1 cellular context compared by ENCODE assay signal in genomic region chr19:35154535-35155406, GRCh38.
A peak's percentile ranks its signal among the peaks of the same experiment; 100 is the strongest.
TF ChIP-seq lines count a peak whose summit lies in the region.

Gene FXYD5, plus strand, starts transcription at chr19:35154735. Its CDS starts 816 bp downstream, at chr19:35155551.

TF ChIP-seq in K562, 482 proteins besides CTCF, POLR2A, EP300 and RAD21 (continued from another document):
- no peak for TF ChIP-seq CHAMP1 (IDR thresholded peaks at IDR 0.05)
- no peak for TF ChIP-seq MEIS2 (IDR thresholded peaks at IDR 0.05; ENCODE audit: partially characterized antibody)
- TF ChIP-seq CTBP1 (IDR thresholded peaks at IDR 0.05; ENCODE audit: borderline replicate concordance), result peak; percentile 75; the same call in 1 of the 2 replicates
- no peak for TF ChIP-seq ZNF253 (CRISPR knock-in tag; conservative IDR thresholded peaks at IDR 0.05)
- TF ChIP-seq ZNF224 (CRISPR knock-in tag; IDR thresholded peaks at IDR 0.05), result no peak
- TF ChIP-seq SRSF1 (IDR thresholded peaks at IDR 0.05; ENCODE audit: low read depth, low read length), result no peak
- TF ChIP-seq ELK3 (CRISPR knock-in tag; IDR thresholded peaks at IDR 0.05), result no peak
- no peak for TF ChIP-seq MCM3 (IDR thresholded peaks at IDR 0.05)
- no peak for TF ChIP-seq TCFL5 (CRISPR knock-in tag; conservative IDR thresholded peaks at IDR 0.05)
- TF ChIP-seq PTBP1 (IDR thresholded peaks at IDR 0.05; ENCODE audit: low read depth, low read length), result no peak
- no peak for TF ChIP-seq MEF2D (tag; conservative IDR thresholded peaks at IDR 0.05; ENCODE audit: low read depth)
- peak; percentile 74 for TF ChIP-seq TARDBP (IDR thresholded peaks at IDR 0.05)
- TF ChIP-seq KDM2B (CRISPR knock-in tag; IDR thresholded peaks at IDR 0.05), result no peak
- no peak for TF ChIP-seq ZNF316 (IDR thresholded peaks at IDR 0.05)
- TF ChIP-seq MEF2A (IDR thresholded peaks at IDR 0.05; ENCODE audit: control insufficient read depth, low read depth, low read length), result no peak
- no peak for TF ChIP-seq MIER1 (IDR thresholded peaks at IDR 0.05; ENCODE audit: low read depth)
- TF ChIP-seq RERE (CRISPR knock-in tag; IDR thresholded peaks at IDR 0.05; ENCODE audit: borderline replicate concordance), result no peak
- TF ChIP-seq ESRRA (IDR thresholded peaks at IDR 0.05; ENCODE audit: borderline replicate concordance, low read depth), result no peak
- no peak for TF ChIP-seq EWSR1 (IDR thresholded peaks at IDR 0.05; ENCODE audit: borderline replicate concordance, low read depth, partially characterized antibody)
- TF ChIP-seq ARID3B (CRISPR knock-in tag; IDR thresholded peaks at IDR 0.05; ENCODE audit: borderline replicate concordance), result no peak
- TF ChIP-seq NR4A1 (CRISPR knock-in tag; IDR thresholded peaks at IDR 0.05), result peak; percentile 67; the same call in 1 of the 2 replicates
- no peak for TF ChIP-seq NR4A1 (tag; IDR thresholded peaks at IDR 0.05)
- no peak for TF ChIP-seq MTA1 (IDR thresholded peaks at IDR 0.05; ENCODE audit: borderline replicate concordance)
- no peak for TF ChIP-seq ZNF3 (CRISPR knock-in tag; IDR thresholded peaks at IDR 0.05)
- TF ChIP-seq NCOA4 (IDR thresholded peaks at IDR 0.05; ENCODE audit: partially characterized antibody), result no peak
- TF ChIP-seq RCOR1 (IDR thresholded peaks at IDR 0.05; ENCODE audit: borderline replicate concordance in 1 of 2, low read depth in 2 of 2, low read length in 2 of 2), result peak in 1 of 2 experiments; percentile 75; a peak in 2 of 4 replicates
- no peak for TF ChIP-seq BCL6 (CRISPR knock-in tag; IDR thresholded peaks at IDR 0.05)
- TF ChIP-seq NR2F6 (CRISPR knock-in tag; IDR thresholded peaks at IDR 0.05), result no peak
- 0 out of 2 replicates have a peak, but pooled peaks have one; percentile 36 for TF ChIP-seq AFF4 (CRISPR knock-in tag; IDR thresholded peaks at IDR 0.05)
- TF ChIP-seq TAL1 (IDR thresholded peaks at IDR 0.05), result no peak; the same call in 1 of the 2 replicates
- no peak for TF ChIP-seq ZNF280B (CRISPR knock-in tag; IDR thresholded peaks at IDR 0.05)
- no peak for TF ChIP-seq NCOA1 (IDR thresholded peaks at IDR 0.05; ENCODE audit: low read depth)
- TF ChIP-seq SAFB2 (IDR thresholded peaks at IDR 0.05; ENCODE audit: borderline replicate concordance, low read depth, low read length, severe bottlenecking), result no peak
- TF ChIP-seq MAX (CRISPR knock-in tag; IDR thresholded peaks at IDR 0.05), result peak; percentile 63; the same call in 1 of the 2 replicates
- TF ChIP-seq ZNF655 (CRISPR knock-in tag; IDR thresholded peaks at IDR 0.05), result no peak
- TF ChIP-seq THRAP3 (IDR thresholded peaks at IDR 0.05; ENCODE audit: borderline replicate concordance), result no peak; the same call in 1 of the 2 replicates
- TF ChIP-seq ZFPM2 (CRISPR knock-in tag; IDR thresholded peaks at IDR 0.05), result no peak
- 0 out of 2 replicates have a peak, but pooled peaks have one; percentile 6 for TF ChIP-seq ETV1 (tag; conservative IDR thresholded peaks at IDR 0.05; ENCODE audit: low read depth)
- TF ChIP-seq FOXK2 (conservative IDR thresholded peaks at IDR 0.05 in 1 of 2, IDR thresholded peaks at IDR 0.05 in 1 of 2; ENCODE audit: low read depth in 2 of 2), result no peak; a peak in 1 of 4 replicates
- TF ChIP-seq ETS1 (conservative IDR thresholded peaks at IDR 0.05; ENCODE audit: control insufficient read depth, low read depth, low read length), result peak; percentile 73
- no peak for TF ChIP-seq ZNF140 (CRISPR knock-in tag; IDR thresholded peaks at IDR 0.05)
- no peak for TF ChIP-seq SRSF7 (optimal IDR thresholded peaks at IDR 0.05; ENCODE audit: low read depth, low read length)
- TF ChIP-seq FOXP1 (CRISPR knock-in tag; IDR thresholded peaks at IDR 0.05), result no peak
- peak; percentile 57; the same call in 1 of the 2 replicates for TF ChIP-seq SPI1 (IDR thresholded peaks at IDR 0.05; ENCODE audit: borderline replicate concordance, low read depth, low read length)
